12 cellular contexts compared by ENCODE assay signal in genomic region chr12:45907955-45908354, GRCh38.
DNase-seq lines count a peak whose midpoint lies in the region; ATAC-seq, FAIRE-seq and TF ChIP-seq lines count a peak whose summit lies in the region.
"Had no signal": no experiment of that assay in that cellular context is flagged by ENCODE, and none has a peak within 500 bp of the region (broad histone marks: within the 10 kb centered on the region; RNA-seq: fewer than 3 reads in every experiment).

No MANE protein-coding gene starts in this region.

- FAIRE-seq in GM19239 (lab: Jason Lieb, UNC): peak; percentile 42

- no peak for TF ChIP-seq CTCF in neural progenitor cell (IDR thresholded peaks at IDR 0.05)

- peaks cover 21 to 74% (median 56%) of the 10 kb centered on the region in 11 experiments; a peak in 20 of 22 replicates for H3K36me3 ChIP-seq in BLaER1 treated with 17β-estradiol and CSF1 and Interleukin-3, amounts not matched to agents 10 nM and 100 nM
- peaks cover 23% of the 10 kb centered on the region for H3K36me3 ChIP-seq in neural progenitor cell

- peak overlapping the region in 8 of 11 experiments; percentile 5 to 48 (median 32); a peak in 9 of 22 replicates for H3K4me2 ChIP-seq in BLaER1 treated with 17β-estradiol and CSF1 and Interleukin-3, amounts not matched to agents 10 nM and 100 nM
- no peak overlapping the region for H3K4me2 ChIP-seq in neural progenitor cell

- H3K9me3 Mint-ChIP-seq in neural progenitor cell (no peaks in the 10 kb centered on the region), immature natural killer cell (no peaks in the 10 kb centered on the region)

- peaks cover 0 to 25% (median 18%) of the 10 kb centered on the region in 10 experiments; a peak in 17 of 20 replicates for H3K4me1 ChIP-seq in BLaER1 treated with 17β-estradiol and CSF1 and Interleukin-3, amounts not matched to agents 10 nM and 100 nM
- H3K4me1 ChIP-seq in neural progenitor cell: no peaks in the 10 kb centered on the region
- H3K4me1 ChIP-seq: foreskin keratinocyte had no signal

- peaks cover 5% of the 10 kb centered on the region for H3F3A ChIP-seq in neural progenitor cell (ENCODE audit: low read depth)

- no peak overlapping the region for H2AFZ ChIP-seq in neural progenitor cell (replicated peaks)

- no peak overlapping the region for H3K4me3 ChIP-seq in BLaER1 treated with 17β-estradiol and CSF1 and Interleukin-3, amounts not matched to agents 10 nM and 100 nM
- no peak overlapping the region for H3K4me3 ChIP-seq in neural progenitor cell
- H3K4me3 ChIP-seq: skin epidermis had no signal

- H3K27ac Mint-ChIP-seq in neural progenitor cell (no peak overlapping the region), immature natural killer cell (no peak overlapping the region)

- H3K9ac ChIP-seq in BLaER1 treated with 17β-estradiol and CSF1 and Interleukin-3, amounts not matched to agents 10 nM and 100 nM: peak overlapping the region in 3 of 11 experiments; percentile 17 to 39 (median 31); a peak in 3 of 22 replicates
- H3K9ac ChIP-seq in neural progenitor cell: no peak overlapping the region

- H3K36me3 Mint-ChIP-seq in neural progenitor cell: peaks cover 6% of the 10 kb centered on the region
- peaks cover 7 to 24% (median 22%) of the 10 kb centered on the region in 3 donors for H3K36me3 Mint-ChIP-seq in immature natural killer cell

- H3K27me3 ChIP-seq in BLaER1 treated with 17β-estradiol and CSF1 and Interleukin-3, amounts not matched to agents 10 nM and 100 nM: no peaks in the 10 kb centered on the region
- H3K27me3 ChIP-seq in neural progenitor cell: no peaks in the 10 kb centered on the region
- H3K27me3 ChIP-seq: foreskin keratinocyte had no signal

- no peaks in the 10 kb centered on the region for H3K27me3 Mint-ChIP-seq in neural progenitor cell (ENCODE audit: insufficient read depth, low read depth)
- H3K27me3 Mint-ChIP-seq in immature natural killer cell (ENCODE audit: low read depth in 3 of 3): no peaks in the 10 kb centered on the region

- no peaks in the 10 kb centered on the region for H3K4me1 Mint-ChIP-seq in neural progenitor cell
- H3K4me1 Mint-ChIP-seq in immature natural killer cell: no peaks in the 10 kb centered on the region

- no peaks in the 10 kb centered on the region for H3K79me2 ChIP-seq in neural progenitor cell (ENCODE audit: low read depth)

- H3K4me3 Mint-ChIP-seq in neural progenitor cell: no peak overlapping the region
- no peak overlapping the region for H3K4me3 Mint-ChIP-seq in immature natural killer cell

- peak; percentile 80 for ATAC-seq in HG02840 (IDR thresholded peaks at IDR 0.05; ENCODE audit: low FRiP score, unreplicated experiment)
- ATAC-seq: foreskin keratinocyte had no signal

- DNase-seq in GM19239 (ENCODE audit: insufficient read length, low spot score) (no peak), KBM-7 (peak; percentile 20), GM19238 (ENCODE audit: insufficient read length, low spot score) (no peak), neural progenitor cell (ENCODE audit: low spot score) (no peak), occipital lobe (lab: John Stamatoyannopoulos, UW) (no peak), immature natural killer cell (no peak)
- DNase-seq: ACHN, cerebellar nuclear complex, foreskin keratinocyte had no signal

- peaks cover 0 to 5% (median 0%) of the 10 kb centered on the region in 11 experiments; a peak in 2 of 22 replicates for H4K20me1 ChIP-seq in BLaER1 treated with 17β-estradiol and CSF1 and Interleukin-3, amounts not matched to agents 10 nM and 100 nM
- no peaks in the 10 kb centered on the region for H4K20me1 ChIP-seq in neural progenitor cell (ENCODE audit: low read depth)

- H3K27ac ChIP-seq in BLaER1 treated with 17β-estradiol and CSF1 and Interleukin-3, amounts not matched to agents 10 nM and 100 nM: peak overlapping the region in 9 of 11 experiments; percentile 37 to 77 (median 68); a peak in 17 of 22 replicates
- H3K27ac ChIP-seq in neural progenitor cell: no peak overlapping the region
- H3K27ac ChIP-seq: foreskin keratinocyte, skin epidermis had no signal

- H3K9me3 ChIP-seq in BLaER1 treated with 17β-estradiol and CSF1 and Interleukin-3, amounts not matched to agents 10 nM and 100 nM (replicated peaks in 1 of 11): no peaks in the 10 kb centered on the region
- no peaks in the 10 kb centered on the region for H3K9me3 ChIP-seq in neural progenitor cell (ENCODE audit: low read depth)

- in situ Hi-C loops in KBM-7 (cut with MboI; ENCODE audit: low pct_unique_long_range_greater_than_20kb, low sequenced_read_pairs): no loop called here
